In the genomic region with DNA sequence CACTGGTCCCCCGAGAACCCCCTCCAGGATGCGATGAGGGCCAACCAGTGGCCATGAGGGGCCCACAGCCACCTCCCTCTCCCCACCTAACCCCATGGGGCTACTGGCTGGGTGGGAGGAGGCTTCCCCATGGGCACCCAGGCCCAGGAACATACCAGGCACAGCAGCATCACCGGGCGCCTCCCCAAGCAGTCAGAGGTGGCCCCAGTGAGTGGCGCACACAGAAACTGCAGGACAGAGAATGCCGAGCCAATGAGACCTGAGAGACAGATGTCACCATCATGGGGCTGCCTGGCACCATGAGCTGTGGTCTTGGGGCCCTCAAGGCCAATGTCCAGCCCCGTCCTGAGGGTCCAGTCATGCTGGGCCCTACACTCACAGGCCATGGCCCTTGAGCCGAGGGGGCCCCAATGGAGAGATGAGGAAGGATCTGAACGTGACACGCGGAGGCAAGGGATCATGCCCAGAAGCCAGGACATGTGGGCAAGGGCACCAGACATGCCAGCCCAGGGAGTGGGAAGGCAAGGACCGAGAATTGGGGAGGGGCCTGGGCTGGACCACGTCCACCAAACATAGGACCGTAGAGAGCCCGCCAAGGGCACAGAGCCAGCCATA, we compare ENCODE assay signal across 8 cellular contexts. TPM values are rescaled to one million over a fixed set of nuclear protein-coding genes. Genes with fewer than 3 reads are reported as not detected.
DNase-seq lines count a peak whose midpoint lies in the region; ATAC-seq and TF ChIP-seq lines count a peak whose summit lies in the region.

No MANE protein-coding gene starts in this region.

- H3K27me3 Mint-ChIP-seq in activated CD4-positive, alpha-beta memory T cell treated with anti-CD3 and anti-CD28 coated beads, Interleukin-2, amount 10 ng/mL, durations not matched to agents 7 days and 5 days: no peaks in the 10 kb centered on the region

- ATAC-seq in GM21619 (IDR thresholded peaks at IDR 0.05; ENCODE audit: unreplicated experiment) (no peak), GM19452 (IDR thresholded peaks at IDR 0.05; ENCODE audit: unreplicated experiment) (no peak)

- peak overlapping the region; percentile 99 for H3K27ac Mint-ChIP-seq in activated CD4-positive, alpha-beta memory T cell treated with anti-CD3 and anti-CD28 coated beads, Interleukin-2, amount 10 ng/mL, durations not matched to agents 7 days and 5 days

- no peaks in the 10 kb centered on the region for H3K9me3 Mint-ChIP-seq in activated CD4-positive, alpha-beta memory T cell treated with anti-CD3 and anti-CD28 coated beads, Interleukin-2, amount 10 ng/mL, durations not matched to agents 7 days and 5 days

- CTCF ChIA-PET in activated CD4-positive, alpha-beta memory T cell treated with anti-CD3 and anti-CD28 coated beads, Interleukin-2, amount 10 ng/mL, durations not matched to agents 7 days and 5 days (lab: Charles Lee): interaction anchor here (1.2 kb wide), 1 partner anchor 169 kb away, joined by 3 read pairs; no protein-coding TSS in a partner anchor

- POLR2A ChIA-PET in activated CD4-positive, alpha-beta memory T cell treated with anti-CD3 and anti-CD28 coated beads, Interleukin-2, amount 10 ng/mL, durations not matched to agents 7 days and 5 days (lab: Charles Lee): interaction anchor here (1.1 to 2.0 kb wide), 5 partner anchors 9 to 55 kb away, joined by 3 to 10 read pairs (median 4); no protein-coding TSS in a partner anchor

- H3K36me3 Mint-ChIP-seq in activated CD4-positive, alpha-beta memory T cell treated with anti-CD3 and anti-CD28 coated beads, Interleukin-2, amount 10 ng/mL, durations not matched to agents 7 days and 5 days (ENCODE audit: low read depth): peaks cover 63% of the 10 kb centered on the region

- H3K4me3 ChIP-seq in HFF-Myc (replicated peaks; ENCODE audit: low read depth, low read length): peak overlapping the region; percentile 71

- DNase-seq in HFF-Myc (ENCODE audit: extremely low read depth, low read depth) (no peak), germinal center (ENCODE audit: low spot score) (peak; percentile 38), NCI-H2227 treated with DMSO at 0.1 percent for 48 hours (lab: John Stamatoyannopoulos, UW) (no peak), NCI-H2081 (lab: John Stamatoyannopoulos, UW) (no peak)
- DNase-seq in activated CD4-positive, alpha-beta memory T cell treated with anti-CD3 and anti-CD28 coated beads, Interleukin-2, amount 10 ng/mL, durations not matched to agents 7 days and 5 days: peak; percentile 55
- DNase-seq in stimulated activated CD8-positive, alpha-beta memory T cell treated with anti-CD3 and anti-CD28 coated beads, Interleukin-4, amount 100 ng/mL, for 48 hours: peak; percentile 50

- H3K4me3 Mint-ChIP-seq in activated CD4-positive, alpha-beta memory T cell treated with anti-CD3 and anti-CD28 coated beads, Interleukin-2, amount 10 ng/mL, durations not matched to agents 7 days and 5 days: peak overlapping the region; percentile 96

- peaks cover 50% of the 10 kb centered on the region for H3K4me1 Mint-ChIP-seq in activated CD4-positive, alpha-beta memory T cell treated with anti-CD3 and anti-CD28 coated beads, Interleukin-2, amount 10 ng/mL, durations not matched to agents 7 days and 5 days

- no peak for TF ChIP-seq CTCF in HFF-Myc (IDR thresholded peaks at IDR 0.05; ENCODE audit: low read depth, low read length, missing control alignments)

RNA-seq across cellular contexts. Expression of a gene that starts 30.1 kb away (rescaled TPM):
- 10 to 100 TPM; 34.1 to 38.7 TPM for total RNA-seq in activated CD4-positive, alpha-beta memory T cell treated with anti-CD3 and anti-CD28 coated beads, Interleukin-2, amount 10 ng/mL, durations not matched to agents 7 days and 5 days

RNA-seq across cellular contexts. Expression of a gene that starts 30.3 kb away (rescaled TPM):
- total RNA-seq in activated CD4-positive, alpha-beta memory T cell treated with anti-CD3 and anti-CD28 coated beads, Interleukin-2, amount 10 ng/mL, durations not matched to agents 7 days and 5 days: 1 to 10 TPM; 3.1 to 3.6 TPM

Comparison
In these comparisons a context has a peak if more than half of its experiments do, and no peak if none do; other contexts are left out.
1. DNase-seq: peak in activated CD4-positive, alpha-beta memory T cell treated with anti-CD3 and anti-CD28 coated beads, Interleukin-2, amount 10 ng/mL, durations not matched to agents 7 days and 5 days (single experiment), germinal center (single experiment) and stimulated activated CD8-positive, alpha-beta memory T cell treated with anti-CD3 and anti-CD28 coated beads, Interleukin-4, amount 100 ng/mL, for 48 hours (single experiment); none in HFF-Myc (single experiment), NCI-H2227 treated with DMSO at 0.1 percent for 48 hours (single experiment) and NCI-H2081 (0 of 2).